In the genomic region with DNA sequence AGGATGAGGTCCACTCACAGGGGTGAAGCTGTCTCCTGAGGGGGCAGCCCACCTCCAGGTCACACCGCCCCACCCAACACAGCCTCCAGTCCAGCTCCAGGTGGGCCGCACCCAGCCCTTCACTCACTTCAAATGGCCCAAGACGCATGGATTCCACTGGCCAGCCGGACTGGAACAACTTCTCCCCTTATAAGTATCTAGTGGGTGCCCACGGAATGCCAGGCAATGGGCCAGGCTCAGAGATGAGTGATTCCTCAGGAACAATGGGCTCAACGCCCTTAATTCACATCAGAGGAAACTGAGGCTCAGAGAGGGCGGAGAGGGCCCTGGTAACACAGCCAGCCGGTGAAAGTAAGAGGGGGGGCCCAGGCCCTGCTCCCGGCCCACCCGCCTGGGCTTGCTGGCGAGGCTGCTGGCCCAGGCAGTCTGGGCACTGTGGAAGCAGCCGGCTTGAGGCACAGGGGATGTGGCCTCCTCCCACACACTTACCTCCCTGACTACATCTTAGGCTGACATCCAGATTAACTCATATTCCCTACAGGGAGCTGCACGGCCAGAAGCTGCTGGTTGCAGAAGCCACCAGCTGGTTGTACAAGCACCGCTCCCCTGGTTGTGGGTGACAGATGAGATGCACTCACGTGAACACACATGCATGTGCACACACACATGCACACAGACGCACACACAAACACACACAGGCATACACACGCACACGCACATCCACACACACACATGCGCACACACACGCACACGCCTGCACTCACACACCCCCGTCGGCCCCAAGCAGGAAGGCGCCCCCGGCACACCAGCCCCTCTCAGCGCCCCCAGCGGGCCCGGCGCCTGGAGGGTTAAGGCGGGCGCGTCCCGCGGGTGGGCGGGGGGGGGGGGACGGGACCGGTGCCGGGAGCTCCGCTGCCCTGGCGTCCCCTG, we compare ENCODE assay signal across 1 cellular context.
TF ChIP-seq lines count a peak whose summit lies in the region.

No MANE protein-coding gene starts in this region.

TF ChIP-seq in HEK293, 187 proteins besides CTCF, POLR2A, EP300 and RAD21 (continued from another document):
- TF ChIP-seq, protein P1, sequence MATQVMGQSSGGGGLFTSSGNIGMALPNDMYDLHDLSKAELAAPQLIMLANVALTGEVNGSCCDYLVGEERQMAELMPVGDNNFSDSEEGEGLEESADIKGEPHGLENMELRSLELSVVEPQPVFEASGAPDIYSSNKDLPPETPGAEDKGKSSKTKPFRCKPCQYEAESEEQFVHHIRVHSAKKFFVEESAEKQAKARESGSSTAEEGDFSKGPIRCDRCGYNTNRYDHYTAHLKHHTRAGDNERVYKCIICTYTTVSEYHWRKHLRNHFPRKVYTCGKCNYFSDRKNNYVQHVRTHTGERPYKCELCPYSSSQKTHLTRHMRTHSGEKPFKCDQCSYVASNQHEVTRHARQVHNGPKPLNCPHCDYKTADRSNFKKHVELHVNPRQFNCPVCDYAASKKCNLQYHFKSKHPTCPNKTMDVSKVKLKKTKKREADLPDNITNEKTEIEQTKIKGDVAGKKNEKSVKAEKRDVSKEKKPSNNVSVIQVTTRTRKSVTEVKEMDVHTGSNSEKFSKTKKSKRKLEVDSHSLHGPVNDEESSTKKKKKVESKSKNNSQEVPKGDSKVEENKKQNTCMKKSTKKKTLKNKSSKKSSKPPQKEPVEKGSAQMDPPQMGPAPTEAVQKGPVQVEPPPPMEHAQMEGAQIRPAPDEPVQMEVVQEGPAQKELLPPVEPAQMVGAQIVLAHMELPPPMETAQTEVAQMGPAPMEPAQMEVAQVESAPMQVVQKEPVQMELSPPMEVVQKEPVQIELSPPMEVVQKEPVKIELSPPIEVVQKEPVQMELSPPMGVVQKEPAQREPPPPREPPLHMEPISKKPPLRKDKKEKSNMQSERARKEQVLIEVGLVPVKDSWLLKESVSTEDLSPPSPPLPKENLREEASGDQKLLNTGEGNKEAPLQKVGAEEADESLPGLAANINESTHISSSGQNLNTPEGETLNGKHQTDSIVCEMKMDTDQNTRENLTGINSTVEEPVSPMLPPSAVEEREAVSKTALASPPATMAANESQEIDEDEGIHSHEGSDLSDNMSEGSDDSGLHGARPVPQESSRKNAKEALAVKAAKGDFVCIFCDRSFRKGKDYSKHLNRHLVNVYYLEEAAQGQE (tag by site-specific recombination; IDR thresholded peaks at IDR 0.05) = no peak; the same call in 1 of the 2 replicates
- TF ChIP-seq ZNF530 (tag by site-specific recombination; IDR thresholded peaks at IDR 0.05; ENCODE audit: low read depth) (no peak), ZNF274 (IDR thresholded peaks at IDR 0.05; ENCODE audit: low read length) (no peak), ZNF274 (tag by site-specific recombination; IDR thresholded peaks at IDR 0.05; ENCODE audit: borderline replicate concordance) (no peak), ZBTB8A (tag by site-specific recombination; IDR thresholded peaks at IDR 0.05) (peak; percentile 82), ZNF398 (tag by site-specific recombination; IDR thresholded peaks at IDR 0.05) (peak; percentile 54)
- TF ChIP-seq, protein P2, sequence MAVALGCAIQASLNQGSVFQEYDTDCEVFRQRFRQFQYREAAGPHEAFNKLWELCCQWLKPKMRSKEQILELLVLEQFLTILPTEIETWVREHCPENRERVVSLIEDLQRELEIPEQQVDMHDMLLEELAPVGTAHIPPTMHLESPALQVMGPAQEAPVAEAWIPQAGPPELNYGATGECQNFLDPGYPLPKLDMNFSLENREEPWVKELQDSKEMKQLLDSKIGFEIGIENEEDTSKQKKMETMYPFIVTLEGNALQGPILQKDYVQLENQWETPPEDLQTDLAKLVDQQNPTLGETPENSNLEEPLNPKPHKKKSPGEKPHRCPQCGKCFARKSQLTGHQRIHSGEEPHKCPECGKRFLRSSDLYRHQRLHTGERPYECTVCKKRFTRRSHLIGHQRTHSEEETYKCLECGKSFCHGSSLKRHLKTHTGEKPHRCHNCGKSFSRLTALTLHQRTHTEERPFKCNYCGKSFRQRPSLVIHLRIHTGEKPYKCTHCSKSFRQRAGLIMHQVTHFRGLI (tag by site-specific recombination; IDR thresholded peaks at IDR 0.05) = no peak
